ENCODE assay signal across 11 cellular contexts in genomic region chr3:120498947-120499346, GRCh38.
A peak's percentile ranks its signal among the peaks of the same experiment; 100 is the strongest.
DNase-seq lines count a peak whose midpoint lies in the region; ATAC-seq and TF ChIP-seq lines count a peak whose summit lies in the region.
"Had no signal": no experiment of that assay in that cellular context is flagged by ENCODE, and none has a peak within 500 bp of the region (broad histone marks: within the 10 kb centered on the region; RNA-seq: fewer than 3 reads in every experiment).

No MANE protein-coding gene starts in this region.

- H3K27ac ChIP-seq in HEK293 (ENCODE audit: extremely low read depth, low read depth, low read length): no peak overlapping the region
- peak overlapping the region; percentile 47 for H3K27ac ChIP-seq in brain microvascular endothelial cell
- H3K27ac ChIP-seq: epithelial cell of prostate had no signal

- DNase-seq in brain microvascular endothelial cell (peak; percentile 96), iPS-NIHi11 (ENCODE audit: low spot score) (peak; percentile 60), superior temporal gyrus (ENCODE audit: extremely low spot score) (peak; percentile 37), NCI-H510A (lab: John Stamatoyannopoulos, UW) (no peak)
- no peak for DNase-seq in activated naive CD4-positive, alpha-beta T cell (lab: John Stamatoyannopoulos, UW)
- DNase-seq: activated CD4-positive, alpha-beta memory T cell treated with anti-CD3 and anti-CD28 coated beads for 36 hours; NCI-H446 treated with DMSO at 0.1 percent for 48 hours had no signal

- no peak for ATAC-seq in HG03342 (IDR thresholded peaks at IDR 0.05; ENCODE audit: unreplicated experiment)
- ATAC-seq in HG03097 (IDR thresholded peaks at IDR 0.05; ENCODE audit: low FRiP score, unreplicated experiment): no peak

- TF ChIP-seq CTCF in HEK293 (tag by site-specific recombination; IDR thresholded peaks at IDR 0.05): no peak
- TF ChIP-seq CTCF in brain microvascular endothelial cell (IDR thresholded peaks at IDR 0.05; ENCODE audit: low read depth, low read length, missing control alignments): no peak

- CTCF ChIA-PET in HEK293 (lab: Yijun Ruan, JAX): no interaction called here

- H3K4me3 ChIP-seq in HEK293 (ENCODE audit: low read depth, low read length) (no peak overlapping the region), brain microvascular endothelial cell (ENCODE audit: low read depth, low read length) (no peak overlapping the region)

- H3K4me1 ChIP-seq in HEK293 (ENCODE audit: control insufficient read depth, insufficient read depth, low read length): no peaks in the 10 kb centered on the region; the same call in 1 of the 2 replicates

- in situ Hi-C loops in brain microvascular endothelial cell (cut with HindIII; ENCODE audit: low pct_ligation_motif_present, low sequenced_read_pairs): no loop called here

- no peaks in the 10 kb centered on the region for H3K9me3 ChIP-seq in HEK293 (ENCODE audit: control insufficient read depth, insufficient read depth, low read depth, low read length)

- H3K36me3 ChIP-seq in HEK293 (ENCODE audit: control insufficient read depth in 2 of 2, insufficient read depth in 1 of 2, low read length in 2 of 2) (no peaks in the 10 kb centered on the region), brain microvascular endothelial cell (replicated peaks) (no peaks in the 10 kb centered on the region)

- POLR2A ChIA-PET in HEK293 (lab: Yijun Ruan, JAX): no interaction called here

- no peaks in the 10 kb centered on the region for H3K27me3 ChIP-seq in brain microvascular endothelial cell (replicated peaks)

TF ChIP-seq in HEK293, 187 proteins besides CTCF, POLR2A, EP300 and RAD21 (continues in another document):
- TF ChIP-seq PRDM10 (tag by site-specific recombination; IDR thresholded peaks at IDR 0.05) (peak; percentile 67), ZNF558 (tag by site-specific recombination; IDR thresholded peaks at IDR 0.05) (no peak), ZNF548 (tag by site-specific recombination; IDR thresholded peaks at IDR 0.05) (no peak), ATF2 (tag by site-specific recombination; IDR thresholded peaks at IDR 0.05; ENCODE audit: low read depth) (no peak), ZNF19 (tag by site-specific recombination; IDR thresholded peaks at IDR 0.05; ENCODE audit: low read depth) (no peak), PRDM1 (tag by site-specific recombination; IDR thresholded peaks at IDR 0.05) (0 out of 2 replicates have a peak, but pooled peaks have one; percentile 15), ZNF398 (tag by site-specific recombination; IDR thresholded peaks at IDR 0.05) (no peak), ZBTB17 (tag by site-specific recombination; IDR thresholded peaks at IDR 0.05) (peak; percentile 52; the same call in 1 of the 2 replicates), ZBTB20 (tag by site-specific recombination; IDR thresholded peaks at IDR 0.05) (peak; percentile 54; the same call in 1 of the 2 replicates), GLIS1 (tag by site-specific recombination; IDR thresholded peaks at IDR 0.05) (peak; percentile 81), ZNF48 (tag by site-specific recombination; IDR thresholded peaks at IDR 0.05) (no peak)
- TF ChIP-seq, protein P1, sequence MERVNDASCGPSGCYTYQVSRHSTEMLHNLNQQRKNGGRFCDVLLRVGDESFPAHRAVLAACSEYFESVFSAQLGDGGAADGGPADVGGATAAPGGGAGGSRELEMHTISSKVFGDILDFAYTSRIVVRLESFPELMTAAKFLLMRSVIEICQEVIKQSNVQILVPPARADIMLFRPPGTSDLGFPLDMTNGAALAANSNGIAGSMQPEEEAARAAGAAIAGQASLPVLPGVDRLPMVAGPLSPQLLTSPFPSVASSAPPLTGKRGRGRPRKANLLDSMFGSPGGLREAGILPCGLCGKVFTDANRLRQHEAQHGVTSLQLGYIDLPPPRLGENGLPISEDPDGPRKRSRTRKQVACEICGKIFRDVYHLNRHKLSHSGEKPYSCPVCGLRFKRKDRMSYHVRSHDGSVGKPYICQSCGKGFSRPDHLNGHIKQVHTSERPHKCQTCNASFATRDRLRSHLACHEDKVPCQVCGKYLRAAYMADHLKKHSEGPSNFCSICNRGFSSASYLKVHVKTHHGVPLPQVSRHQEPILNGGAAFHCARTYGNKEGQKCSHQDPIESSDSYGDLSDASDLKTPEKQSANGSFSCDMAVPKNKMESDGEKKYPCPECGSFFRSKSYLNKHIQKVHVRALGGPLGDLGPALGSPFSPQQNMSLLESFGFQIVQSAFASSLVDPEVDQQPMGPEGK (tag by site-specific recombination; IDR thresholded peaks at IDR 0.05): no peak
- TF ChIP-seq, protein P2, sequence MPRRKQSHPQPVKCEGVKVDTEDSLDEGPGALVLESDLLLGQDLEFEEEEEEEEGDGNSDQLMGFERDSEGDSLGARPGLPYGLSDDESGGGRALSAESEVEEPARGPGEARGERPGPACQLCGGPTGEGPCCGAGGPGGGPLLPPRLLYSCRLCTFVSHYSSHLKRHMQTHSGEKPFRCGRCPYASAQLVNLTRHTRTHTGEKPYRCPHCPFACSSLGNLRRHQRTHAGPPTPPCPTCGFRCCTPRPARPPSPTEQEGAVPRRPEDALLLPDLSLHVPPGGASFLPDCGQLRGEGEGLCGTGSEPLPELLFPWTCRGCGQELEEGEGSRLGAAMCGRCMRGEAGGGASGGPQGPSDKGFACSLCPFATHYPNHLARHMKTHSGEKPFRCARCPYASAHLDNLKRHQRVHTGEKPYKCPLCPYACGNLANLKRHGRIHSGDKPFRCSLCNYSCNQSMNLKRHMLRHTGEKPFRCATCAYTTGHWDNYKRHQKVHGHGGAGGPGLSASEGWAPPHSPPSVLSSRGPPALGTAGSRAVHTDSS (tag by site-specific recombination; IDR thresholded peaks at IDR 0.05): no peak

Comparison
In these comparisons a context has a peak if more than half of its experiments do, and no peak if none do; other contexts are left out.
1. DNase-seq: peak in brain microvascular endothelial cell (single experiment), iPS-NIHi11 (single experiment) and superior temporal gyrus (single experiment); none in NCI-H510A (single experiment) and activated naive CD4-positive, alpha-beta T cell (0 of 4).